16 cellular contexts compared by ENCODE assay signal in the genomic region with DNA sequence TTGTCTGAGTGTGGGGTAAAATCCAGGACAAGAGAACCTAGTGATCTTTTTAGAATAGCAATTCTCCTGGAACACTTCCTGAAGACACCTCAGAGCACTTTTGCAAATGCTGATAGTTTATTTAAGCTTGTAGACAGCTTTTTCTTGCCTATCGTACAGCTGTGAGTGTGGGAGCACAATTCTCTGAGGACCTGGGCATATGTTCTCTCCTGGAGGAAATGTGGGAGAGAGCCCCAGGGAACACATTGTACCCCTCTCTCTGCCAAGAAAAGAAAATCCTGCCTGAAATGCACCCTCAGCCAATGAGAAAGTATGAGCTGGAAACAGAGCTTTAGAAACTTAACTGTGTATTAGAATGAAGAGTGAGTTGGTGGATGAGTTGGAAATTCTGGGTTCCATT.
DNase-seq lines count a peak whose midpoint lies in the region; ATAC-seq and TF ChIP-seq lines count a peak whose summit lies in the region.
"Had no signal": no experiment of that assay in that cellular context is flagged by ENCODE, and none has a peak within 500 bp of the region (broad histone marks: within the 10 kb centered on the region; RNA-seq: fewer than 3 reads in every experiment).

No MANE protein-coding gene starts in this region.

- H3K4me1 Mint-ChIP-seq in neural progenitor cell = peaks cover 28% of the 10 kb centered on the region
- peaks cover 26% of the 10 kb centered on the region for H3K4me1 Mint-ChIP-seq in endodermal cell
- H3K4me1 Mint-ChIP-seq: CD4-positive, CD25-positive, alpha-beta regulatory T cell had no signal

- H3K36me3 ChIP-seq in neural progenitor cell (no peaks in the 10 kb centered on the region), endodermal cell (ENCODE audit: control insufficient read depth, insufficient read depth, low read length) (no peaks in the 10 kb centered on the region)

- H3K9ac ChIP-seq in neural progenitor cell = no peak overlapping the region
- no peak overlapping the region for H3K9ac ChIP-seq in endodermal cell (ENCODE audit: extremely low read depth, low read length, poor library complexity, severe bottlenecking)

- H3K27ac ChIP-seq in neural progenitor cell (no peak overlapping the region), endodermal cell (ENCODE audit: low read depth, low read length) (no peak overlapping the region)

- H3K27me3 Mint-ChIP-seq in neural progenitor cell (ENCODE audit: insufficient read depth, low read depth) (no peaks in the 10 kb centered on the region), endodermal cell (ENCODE audit: insufficient read depth) (peaks cover 18% of the 10 kb centered on the region)
- H3K27me3 Mint-ChIP-seq: CD4-positive, CD25-positive, alpha-beta regulatory T cell had no signal

- H3K79me2 ChIP-seq in neural progenitor cell (ENCODE audit: low read depth) = no peaks in the 10 kb centered on the region

- H3K9me3 ChIP-seq in neural progenitor cell (ENCODE audit: low read depth) = no peaks in the 10 kb centered on the region
- H3K9me3 ChIP-seq in endodermal cell (ENCODE audit: control insufficient read depth, low read length) = no peaks in the 10 kb centered on the region

- WGBS in endodermal cell (ENCODE audit: insufficient coverage in 1 of 2, insufficient read length in 1 of 2), 2 experiments = 91 to 100% methylated on average over 1 of the region's 1 CpG

- DNase-seq in D341Med (ENCODE audit: low spot score) (peak; percentile 34), NCI-H2171 treated with DMSO at 0.1 percent for 48 hours (lab: John Stamatoyannopoulos, UW) (peak; percentile 76), fibroblast of pulmonary artery (ENCODE audit: low read depth) (peak; percentile 54), neural progenitor cell (ENCODE audit: low spot score) (no peak), cerebellar cortex (ENCODE audit: low spot score) (no peak), endodermal cell (no peak), hypothalamus (lab: John Stamatoyannopoulos, UW) (no peak)
- DNase-seq: AML-193; CD4-positive, CD25-positive, alpha-beta regulatory T cell; DND-41; GDM1; NCI-H1048; NCI-H69; NK-92 treated with Interleukin-12 subunit alpha and Interleukin-12 subunit beta, amount 100 ng/mL, for 24 hours had no signal

- TF ChIP-seq CTCF in fibroblast of pulmonary artery (IDR thresholded peaks at IDR 0.05; ENCODE audit: low read length, missing control alignments) (no peak), neural progenitor cell (IDR thresholded peaks at IDR 0.05) (no peak), endodermal cell (conservative IDR thresholded peaks at IDR 0.05) (no peak)

- no peak overlapping the region for H3K4me2 ChIP-seq in neural progenitor cell

- peak overlapping the region; percentile 17 for H2AFZ ChIP-seq in neural progenitor cell (replicated peaks)

- ATAC-seq in HG03159 (IDR thresholded peaks at IDR 0.05; ENCODE audit: unreplicated experiment) = no peak
- ATAC-seq: HCT116 had no signal

- H3K9me3 Mint-ChIP-seq in neural progenitor cell (no peaks in the 10 kb centered on the region), endodermal cell (no peaks in the 10 kb centered on the region)

- H3K36me3 Mint-ChIP-seq in neural progenitor cell (no peaks in the 10 kb centered on the region), endodermal cell (ENCODE audit: low read depth) (no peaks in the 10 kb centered on the region)
- H3K36me3 Mint-ChIP-seq: CD4-positive, CD25-positive, alpha-beta regulatory T cell had no signal

- H3K4me3 Mint-ChIP-seq in neural progenitor cell = no peak overlapping the region
- no peak overlapping the region for H3K4me3 Mint-ChIP-seq in endodermal cell
- H3K4me3 Mint-ChIP-seq: CD4-positive, CD25-positive, alpha-beta regulatory T cell had no signal

- no peaks in the 10 kb centered on the region for H3K27me3 ChIP-seq in neural progenitor cell
- H3K27me3 ChIP-seq in endodermal cell (ENCODE audit: control insufficient read depth, insufficient read depth, low read length, poor library complexity, severe bottlenecking) = peaks cover 19% of the 10 kb centered on the region

- H3K4me1 ChIP-seq in neural progenitor cell = no peaks in the 10 kb centered on the region
- H3K4me1 ChIP-seq in endodermal cell (ENCODE audit: control insufficient read depth, insufficient read depth, low read length) = peaks cover 6% of the 10 kb centered on the region

- H3F3A ChIP-seq in neural progenitor cell (ENCODE audit: low read depth) = no peaks in the 10 kb centered on the region

- H3K4me3 ChIP-seq in fibroblast of pulmonary artery (replicated peaks; ENCODE audit: low read depth, low read length) (no peak overlapping the region), neural progenitor cell (no peak overlapping the region), endodermal cell (ENCODE audit: low read length) (no peak overlapping the region)

- H3K27ac Mint-ChIP-seq in neural progenitor cell (no peak overlapping the region), endodermal cell (no peak overlapping the region)
- H3K27ac Mint-ChIP-seq: CD4-positive, CD25-positive, alpha-beta regulatory T cell had no signal

- H4K20me1 ChIP-seq in neural progenitor cell (ENCODE audit: low read depth) = no peaks in the 10 kb centered on the region

Comparison
In these comparisons a context has a peak if more than half of its experiments do, and no peak if none do; other contexts are left out.
1. DNase-seq: peak in D341Med (single experiment), NCI-H2171 treated with DMSO at 0.1 percent for 48 hours (single experiment) and fibroblast of pulmonary artery (single experiment); none in neural progenitor cell (single experiment), cerebellar cortex (single experiment), endodermal cell (single experiment) and hypothalamus (0 of 51).